15 cellular contexts compared by ENCODE assay signal in the genomic region with DNA sequence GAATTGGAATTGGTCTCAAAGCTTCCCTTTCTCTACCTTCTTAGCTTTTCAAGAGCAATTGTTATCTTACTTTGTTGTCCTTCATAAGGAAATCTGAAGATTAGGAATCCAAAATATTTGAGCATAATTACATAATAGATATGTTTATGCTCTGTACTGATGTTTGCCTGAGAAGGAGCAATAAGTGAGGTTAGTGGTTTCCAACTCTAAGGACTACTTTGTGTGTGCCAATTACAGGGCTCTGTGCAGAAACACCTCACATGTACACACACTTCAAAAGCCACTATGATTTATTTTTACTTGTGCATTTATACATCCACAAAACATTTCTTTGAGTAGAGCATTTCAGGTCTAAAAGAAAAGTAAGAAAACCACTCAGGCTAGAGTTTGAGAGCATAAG. TPM values are rescaled to one million over a fixed set of nuclear protein-coding genes. Genes with fewer than 3 reads are reported as not detected.
A peak's percentile ranks its signal among the peaks of the same experiment; 100 is the strongest.
DNase-seq lines count a peak whose midpoint lies in the region; ATAC-seq and TF ChIP-seq lines count a peak whose summit lies in the region.
"Had no signal": no experiment of that assay in that cellular context is flagged by ENCODE, and none has a peak within 500 bp of the region (broad histone marks: within the 10 kb centered on the region; RNA-seq: fewer than 3 reads in every experiment).

No MANE protein-coding gene starts in this region.

- no peak for ATAC-seq in GM18505 (IDR thresholded peaks at IDR 0.05; ENCODE audit: unreplicated experiment)
- ATAC-seq: Panc1 had no signal

- peaks cover 10% of the 10 kb centered on the region; the same call in 1 of the 2 replicates for H3F3A ChIP-seq in DOHH2 (ENCODE audit: control insufficient read depth, insufficient read depth)

- no peaks in the 10 kb centered on the region for H3K27me3 ChIP-seq in DOHH2 (ENCODE audit: control insufficient read depth, low read length)

- H4K20me1 ChIP-seq in DOHH2 (ENCODE audit: control insufficient read depth, insufficient read depth, low read depth, low read length) = no peaks in the 10 kb centered on the region

- peaks cover 10% of the 10 kb centered on the region for H3K9me3 Mint-ChIP-seq in mesothelial cell of epicardium
- no peaks in the 10 kb centered on the region for H3K9me3 Mint-ChIP-seq in type B pancreatic cell

- peaks cover 78% of the 10 kb centered on the region for H3K79me2 ChIP-seq in DOHH2 (ENCODE audit: control insufficient read depth, low read length)

- peak overlapping the region; percentile 62 for H3K4me2 ChIP-seq in DOHH2 (ENCODE audit: low read length)
- H3K4me2 ChIP-seq: SK-N-SH had no signal

- H3K27ac Mint-ChIP-seq in mesothelial cell of epicardium (peak overlapping the region; percentile 57), type B pancreatic cell (peak overlapping the region; percentile 53)

- TF ChIP-seq POLR2A in GM18505 (IDR thresholded peaks at IDR 0.05; ENCODE audit: borderline replicate concordance, extremely low read depth, insufficient read depth, insufficient read length) = no peak

- H3K4me1 Mint-ChIP-seq in mesothelial cell of epicardium (peaks cover 39% of the 10 kb centered on the region), type B pancreatic cell (ENCODE audit: unreplicated experiment) (peaks cover 13% of the 10 kb centered on the region)

- no peak for TF ChIP-seq CTCF in DOHH2 (IDR thresholded peaks at IDR 0.05; ENCODE audit: low read depth, low read length, poor library complexity, severe bottlenecking)
- no peak for TF ChIP-seq CTCF in mesothelial cell of epicardium (IDR thresholded peaks at IDR 0.05; ENCODE audit: unreplicated experiment)
- TF ChIP-seq CTCF in type B pancreatic cell (conservative IDR thresholded peaks at IDR 0.05) = no peak

- no peaks in the 10 kb centered on the region for H3K9me2 ChIP-seq in DOHH2 (replicated peaks; ENCODE audit: control insufficient read depth, low read length)
- H3K9me2 ChIP-seq: SK-N-SH had no signal

- H3K9me3 ChIP-seq in DOHH2 (ENCODE audit: control insufficient read depth, insufficient read depth, low read length) = no peaks in the 10 kb centered on the region
- H3K9me3 ChIP-seq: SK-N-SH had no signal

- peak overlapping the region; percentile 50 for H3K4me3 ChIP-seq in DOHH2 (ENCODE audit: low read length)
- H3K4me3 ChIP-seq: GM23248 had no signal

- DNase-seq in amniotic epithelial cell (ENCODE audit: low read depth) (peak; percentile 64), mesothelial cell of epicardium (ENCODE audit: low spot score in 2 of 2, unreplicated experiment in 2 of 2) (no peak), type B pancreatic cell (ENCODE audit: extremely low spot score, unreplicated experiment) (no peak), NCI-H446 (lab: John Stamatoyannopoulos, UW) (no peak), NCI-H345 (lab: John Stamatoyannopoulos, UW) (no peak)
- DNase-seq: ACHN, C1 segment of cervical spinal cord, GM23248, KBM-7, NCI-H1092, Right ventricle myocardium superior, SK-N-SH had no signal

- peaks cover 65% of the 10 kb centered on the region for H3K4me1 ChIP-seq in DOHH2 (ENCODE audit: control insufficient read depth, low read length)

- H3K4me3 Mint-ChIP-seq in mesothelial cell of epicardium (no peak overlapping the region), type B pancreatic cell (no peak overlapping the region)

- peaks cover 90% of the 10 kb centered on the region for H3K36me3 ChIP-seq in DOHH2 (ENCODE audit: control insufficient read depth, low read length)

- H3K27me3 Mint-ChIP-seq in mesothelial cell of epicardium (ENCODE audit: low read depth) = no peaks in the 10 kb centered on the region
- H3K27me3 Mint-ChIP-seq in type B pancreatic cell = no peaks in the 10 kb centered on the region

- H3K27ac ChIP-seq in DOHH2 (ENCODE audit: low read depth, low read length) = peak overlapping the region; percentile 59
- H3K27ac ChIP-seq: GM23248 had no signal

- peaks cover 3% of the 10 kb centered on the region for H3K36me3 Mint-ChIP-seq in mesothelial cell of epicardium
- no peaks in the 10 kb centered on the region for H3K36me3 Mint-ChIP-seq in type B pancreatic cell

RNA-seq across cellular contexts. Expression of gene MME, which starts 49.9 kb away (rescaled TPM):
- 29.3 to 33.3 TPM (median 31.7 TPM) in 3 replicates for total RNA-seq in mesothelial cell of epicardium
- 50.3 and 65.8 TPM in 2 replicates for total RNA-seq in type B pancreatic cell (ENCODE audit: low replicate concordance)
